ENCODE assay signal across 36 cellular contexts in the genomic region with DNA sequence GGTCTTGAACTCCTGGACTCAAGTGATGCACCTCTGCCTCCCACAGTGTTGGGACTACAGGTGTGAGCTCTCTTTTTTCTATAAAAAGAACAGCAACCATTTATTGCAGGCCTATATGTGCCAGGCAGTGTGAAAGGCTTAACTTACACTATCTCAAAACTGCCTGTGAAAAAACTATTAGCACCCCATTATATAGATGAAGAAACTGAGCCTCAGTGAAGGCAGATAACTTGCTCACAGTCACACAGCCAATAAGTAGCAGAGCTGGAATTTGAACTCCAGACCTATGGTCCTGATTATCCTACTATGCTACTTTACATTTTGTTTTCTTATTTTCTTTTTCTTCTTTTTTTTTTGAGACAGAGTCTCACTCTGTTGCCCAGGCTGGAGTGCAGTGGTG.
"Had no signal": no experiment of that assay in that cellular context is flagged by ENCODE, and none has a peak within 500 bp of the region (broad histone marks: within the 10 kb centered on the region; RNA-seq: fewer than 3 reads in every experiment).

No MANE protein-coding gene starts in this region.

- FAIRE-seq: colon had no signal

- ATAC-seq: activated CD4-positive, alpha-beta T cell treated with anti-CD3 and anti-CD28 coated beads for 36 hours; activated CD8-positive, alpha-beta memory T cell treated with anti-CD3 and anti-CD28 coated beads, Interleukin-2, amount 10 ng/mL, durations not matched to agents 7 days and 5 days; activated CD8-positive, alpha-beta T cell treated with anti-CD3 and anti-CD28 coated beads, Interleukin-2, amount 10 ng/mL, durations not matched to agents 7 days and 5 days; activated naive CD8-positive, alpha-beta T cell treated with anti-CD3 and anti-CD28 coated beads, Interleukin-2, amount 50 U/mL, for 24 hours; body of pancreas; effector memory CD8-positive, alpha-beta T cell; foreskin keratinocyte; gastrocnemius medialis; heart left ventricle had no signal

- DNase-seq: activated B cell treated with CpG ODN at 0.5 μM for 24 hours; activated CD4-positive, alpha-beta memory T cell treated with anti-CD3 and anti-CD28 coated beads for 36 hours; activated CD4-positive, alpha-beta T cell treated with anti-CD3 and anti-CD28 coated beads for 36 hours; activated CD4-positive, alpha-beta T cell treated with anti-CD3 and anti-CD28 coated beads, Interleukin-2, amount 10 ng/mL, durations not matched to agents 24 days and 14 days; activated CD4-positive, CD25-positive, alpha-beta regulatory T cell treated with anti-CD3 and anti-CD28 coated beads, Interleukin-2, amount 50 U/mL, for 72 hours; activated CD8-positive, alpha-beta memory T cell treated with anti-CD3 and anti-CD28 coated beads, Interleukin-2, amount 10 ng/mL, durations not matched to agents 7 days and 5 days; activated CD8-positive, alpha-beta memory T cell treated with anti-CD3 and anti-CD28 coated beads, Interleukin-2, amount 50 U/mL, for 4 hours; activated CD8-positive, alpha-beta T cell treated with anti-CD3 and anti-CD28 coated beads, Interleukin-2, amount 10 ng/mL, durations not matched to agents 7 days and 5 days; activated naive CD4-positive, alpha-beta T cell treated with anti-CD3 and anti-CD28 coated beads for 36 hours; activated naive CD8-positive, alpha-beta T cell treated with anti-CD3 and anti-CD28 coated beads for 36 hours; activated naive CD8-positive, alpha-beta T cell treated with anti-CD3 and anti-CD28 coated beads, Interleukin-2, amount 50 U/mL, for 24 hours; activated T-cell treated with anti-CD3 and anti-CD28 coated beads, Interleukin-2, amount 50 U/mL, for 1 hour; activated T-cell treated with anti-CD3 and anti-CD28 coated beads, Interleukin-2, amount 50 U/mL, for 48 hours; adrenal gland; amygdala; aorta; body of pancreas; caudate nucleus; cortex of kidney; dermis blood vessel endothelial cell; effector CD4-positive, alpha-beta T cell; effector memory CD8-positive, alpha-beta T cell; erythroblast; foreskin keratinocyte; gastrocnemius medialis; glutamatergic neuron; heart left ventricle; T1000; WERI-Rb-1 had no signal

- H3K9me3 ChIP-seq: adrenal gland, body of pancreas, esophagus muscularis mucosa, gastrocnemius medialis, heart left ventricle had no signal

- H3K9me3 Mint-ChIP-seq: activated B cell treated with CpG ODN at 0.5 μM for 24 hours; activated CD4-positive, alpha-beta memory T cell treated with anti-CD3 and anti-CD28 coated beads for 36 hours; activated CD4-positive, alpha-beta T cell treated with anti-CD3 and anti-CD28 coated beads, Interleukin-2, amount 10 ng/mL, durations not matched to agents 24 days and 14 days; activated naive CD4-positive, alpha-beta T cell treated with anti-CD3 and anti-CD28 coated beads for 36 hours; activated naive CD4-positive, alpha-beta T cell treated with anti-CD3 and anti-CD28 coated beads, Interleukin-2, amount 50 U/mL, for 24 hours; activated naive CD8-positive, alpha-beta T cell treated with anti-CD3 and anti-CD28 coated beads for 36 hours; activated naive CD8-positive, alpha-beta T cell treated with anti-CD3 and anti-CD28 coated beads, Interleukin-2, amount 50 U/mL, for 24 hours; activated T-helper 1 cell treated with anti-CD3 and anti-CD28 coated beads, Interleukin-12 subunit alpha, Interleukin-12 subunit beta, Interleukin-2, Interleukin-4 antibody, amounts not matched to agents 30 ng/mL and 10 ng/mL and 1 ng/mL, durations not matched to agents 14 hours and 24 hours and 36 hours; activated T-helper 2 cell treated with anti-CD3 and anti-CD28 coated beads, Interferon-gamma antibody, Interleukin-2, Interleukin-4, amounts not matched to agents 10 μg/mL and 5 μg/mL and 100 μg/mL, durations not matched to agents 14 hours and 24 hours and 36 hours; effector memory CD8-positive, alpha-beta T cell; T-helper 1 cell treated with Interleukin-12 subunit alpha and Interleukin-12 subunit beta and Interleukin-4 antibody, amounts not matched to agents 30 μg/mL and 1 μg/mL, for 36 hours; T-helper 2 cell treated with Interferon-gamma antibody and Interleukin-4, amounts not matched to agents 5 μg/mL and 100 μg/mL, for 36 hours had no signal

- H3K4me3 Mint-ChIP-seq: activated B cell treated with CpG ODN at 0.5 μM for 24 hours; activated CD4-positive, alpha-beta memory T cell treated with anti-CD3 and anti-CD28 coated beads for 36 hours; activated CD4-positive, alpha-beta T cell treated with anti-CD3 and anti-CD28 coated beads for 36 hours; activated CD4-positive, alpha-beta T cell treated with anti-CD3 and anti-CD28 coated beads, Interleukin-2, amount 10 ng/mL, durations not matched to agents 24 days and 14 days; activated CD8-positive, alpha-beta memory T cell treated with anti-CD3 and anti-CD28 coated beads, Interleukin-2, amount 10 ng/mL, durations not matched to agents 7 days and 5 days; activated CD8-positive, alpha-beta T cell treated with anti-CD3 and anti-CD28 coated beads, Interleukin-2, amount 10 ng/mL, durations not matched to agents 7 days and 5 days; activated naive CD4-positive, alpha-beta T cell treated with anti-CD3 and anti-CD28 coated beads for 36 hours; activated naive CD4-positive, alpha-beta T cell treated with anti-CD3 and anti-CD28 coated beads, Interleukin-2, amount 50 U/mL, for 24 hours; activated naive CD8-positive, alpha-beta T cell treated with anti-CD3 and anti-CD28 coated beads for 36 hours; activated naive CD8-positive, alpha-beta T cell treated with anti-CD3 and anti-CD28 coated beads, Interleukin-2, amount 50 U/mL, for 24 hours; activated T-helper 1 cell treated with anti-CD3 and anti-CD28 coated beads, Interleukin-12 subunit alpha, Interleukin-12 subunit beta, Interleukin-2, Interleukin-4 antibody, amounts not matched to agents 30 ng/mL and 10 ng/mL and 1 ng/mL, durations not matched to agents 14 hours and 24 hours and 36 hours; effector memory CD8-positive, alpha-beta T cell; T-helper 1 cell treated with Interleukin-12 subunit alpha and Interleukin-12 subunit beta and Interleukin-4 antibody, amounts not matched to agents 30 μg/mL and 1 μg/mL, for 36 hours; T-helper 2 cell treated with Interferon-gamma antibody and Interleukin-4, amounts not matched to agents 5 μg/mL and 100 μg/mL, for 36 hours had no signal

- H3K27ac ChIP-seq: adrenal gland, body of pancreas, esophagus muscularis mucosa, foreskin keratinocyte, gastrocnemius medialis, heart left ventricle, WERI-Rb-1 had no signal

- H3K27me3 ChIP-seq: adrenal gland, body of pancreas, esophagus muscularis mucosa, foreskin keratinocyte, gastrocnemius medialis, heart left ventricle had no signal

- H3K4me1 ChIP-seq: body of pancreas, foreskin keratinocyte, gastrocnemius medialis had no signal

- H3K4me3 ChIP-seq: adrenal gland, body of pancreas, esophagus muscularis mucosa, gastrocnemius medialis, heart left ventricle had no signal

- H3K27me3 Mint-ChIP-seq: activated B cell treated with CpG ODN at 0.5 μM for 24 hours; activated CD4-positive, alpha-beta memory T cell treated with anti-CD3 and anti-CD28 coated beads for 36 hours; activated CD4-positive, alpha-beta T cell treated with anti-CD3 and anti-CD28 coated beads for 36 hours; activated CD4-positive, alpha-beta T cell treated with anti-CD3 and anti-CD28 coated beads, Interleukin-2, amount 10 ng/mL, durations not matched to agents 24 days and 14 days; activated CD8-positive, alpha-beta memory T cell treated with anti-CD3 and anti-CD28 coated beads, Interleukin-2, amount 10 ng/mL, durations not matched to agents 7 days and 5 days; activated naive CD4-positive, alpha-beta T cell treated with anti-CD3 and anti-CD28 coated beads, Interleukin-2, amount 50 U/mL, for 24 hours; activated naive CD8-positive, alpha-beta T cell treated with anti-CD3 and anti-CD28 coated beads for 36 hours; activated naive CD8-positive, alpha-beta T cell treated with anti-CD3 and anti-CD28 coated beads, Interleukin-2, amount 50 U/mL, for 24 hours; effector memory CD8-positive, alpha-beta T cell had no signal

- H3K27ac Mint-ChIP-seq: activated B cell treated with CpG ODN at 0.5 μM for 24 hours; activated CD4-positive, alpha-beta memory T cell treated with anti-CD3 and anti-CD28 coated beads for 36 hours; activated CD4-positive, alpha-beta T cell treated with anti-CD3 and anti-CD28 coated beads for 36 hours; activated CD4-positive, alpha-beta T cell treated with anti-CD3 and anti-CD28 coated beads, Interleukin-2, amount 10 ng/mL, durations not matched to agents 24 days and 14 days; activated CD8-positive, alpha-beta memory T cell treated with anti-CD3 and anti-CD28 coated beads, Interleukin-2, amount 10 ng/mL, durations not matched to agents 7 days and 5 days; activated CD8-positive, alpha-beta T cell treated with anti-CD3 and anti-CD28 coated beads, Interleukin-2, amount 10 ng/mL, durations not matched to agents 7 days and 5 days; activated naive CD4-positive, alpha-beta T cell treated with anti-CD3 and anti-CD28 coated beads for 36 hours; activated naive CD4-positive, alpha-beta T cell treated with anti-CD3 and anti-CD28 coated beads, Interleukin-2, amount 50 U/mL, for 24 hours; activated naive CD8-positive, alpha-beta T cell treated with anti-CD3 and anti-CD28 coated beads for 36 hours; activated naive CD8-positive, alpha-beta T cell treated with anti-CD3 and anti-CD28 coated beads, Interleukin-2, amount 50 U/mL, for 24 hours; activated T-helper 2 cell treated with anti-CD3 and anti-CD28 coated beads, Interferon-gamma antibody, Interleukin-2, Interleukin-4, amounts not matched to agents 10 μg/mL and 5 μg/mL and 100 μg/mL, durations not matched to agents 14 hours and 24 hours and 36 hours; T-helper 1 cell treated with Interleukin-12 subunit alpha and Interleukin-12 subunit beta and Interleukin-4 antibody, amounts not matched to agents 30 μg/mL and 1 μg/mL, for 36 hours; T-helper 2 cell treated with Interferon-gamma antibody and Interleukin-4, amounts not matched to agents 5 μg/mL and 100 μg/mL, for 36 hours had no signal
